28 cellular contexts compared by ENCODE assay signal in genomic region chr13:39675904-39676303, GRCh38.
"Had no signal": no experiment of that assay in that cellular context is flagged by ENCODE, and none has a peak within 500 bp of the region (broad histone marks: within the 10 kb centered on the region; RNA-seq: fewer than 3 reads in every experiment).

No MANE protein-coding gene starts in this region.

- FAIRE-seq: endothelial cell of umbilical vein had no signal

- H3K4me1 Mint-ChIP-seq: activated CD4-positive, alpha-beta memory T cell treated with anti-CD3 and anti-CD28 coated beads, Interleukin-2, amount 10 ng/mL, durations not matched to agents 7 days and 5 days; activated CD4-positive, alpha-beta T cell treated with anti-CD3 and anti-CD28 coated beads, Interleukin-2, amount 10 ng/mL, durations not matched to agents 24 days and 14 days; activated naive CD4-positive, alpha-beta T cell treated with anti-CD3 and anti-CD28 coated beads, Interleukin-2, amount 10 ng/mL, durations not matched to agents 7 days and 5 days; activated naive CD8-positive, alpha-beta T cell treated with anti-CD3 and anti-CD28 coated beads, Interleukin-2, amount 10 ng/mL, durations not matched to agents 7 days and 5 days; central memory CD8-positive, alpha-beta T cell; mesothelial cell of epicardium; nephron progenitor cell had no signal

- H3K27me3 ChIP-seq: dorsolateral prefrontal cortex, foreskin keratinocyte, neutrophil, pancreas, stomach, tibial artery, upper lobe of right lung had no signal

- H3K27ac ChIP-seq: coronary artery, dorsolateral prefrontal cortex, foreskin keratinocyte, left ventricle myocardium inferior, neutrophil, pancreas, prostate gland, stomach, tibial artery, upper lobe of right lung, WERI-Rb-1 had no signal

- H3K4me1 ChIP-seq: foreskin keratinocyte, prostate gland, tibial artery, upper lobe of right lung had no signal

- ATAC-seq: foreskin keratinocyte; stimulated activated naive B cell treated with anti-CD40 and anti-IgM and Interleukin-4, amounts not matched to agents 10 μg/mL and 1 μg/mL and 100 μg/mL, for 72 hours; upper lobe of right lung had no signal

- DNase-seq: activated CD4-positive, alpha-beta memory T cell treated with anti-CD3 and anti-CD28 coated beads, Interleukin-2, amount 10 ng/mL, durations not matched to agents 7 days and 5 days; activated CD4-positive, CD25-positive, alpha-beta regulatory T cell treated with anti-CD3 and anti-CD28 coated beads, Interleukin-2, amount 50 U/mL, for 72 hours; activated CD8-positive, alpha-beta memory T cell treated with anti-CD3 and anti-CD28 coated beads, Interleukin-2, amount 50 U/mL, for 48 hours; activated gamma-delta T cell; activated naive CD8-positive, alpha-beta T cell treated with anti-CD3 and anti-CD28 coated beads, Interleukin-2, amount 10 ng/mL, durations not matched to agents 7 days and 5 days; activated T-cell treated with anti-CD3 and anti-CD28 coated beads, Interleukin-2, amount 50 U/mL, for 24 hours; dorsolateral prefrontal cortex; effector memory CD4-positive, alpha-beta T cell; left ventricle myocardium inferior; nephron progenitor cell; pancreas; retina; stimulated activated naive B cell treated with anti-CD40 and anti-IgM and Interleukin-4, amounts not matched to agents 10 μg/mL and 1 μg/mL and 100 μg/mL, for 72 hours; stomach; T-helper 9 cell; tibial artery; upper lobe of right lung; WERI-Rb-1 had no signal

- H3K4me3 ChIP-seq: coronary artery, dorsolateral prefrontal cortex, left ventricle myocardium inferior, pancreas, prostate gland, stomach, tibial artery, upper lobe of right lung had no signal

- H3K27ac Mint-ChIP-seq: activated CD4-positive, alpha-beta memory T cell treated with anti-CD3 and anti-CD28 coated beads, Interleukin-2, amount 10 ng/mL, durations not matched to agents 7 days and 5 days; activated CD4-positive, alpha-beta T cell treated with anti-CD3 and anti-CD28 coated beads, Interleukin-2, amount 10 ng/mL, durations not matched to agents 24 days and 14 days; activated naive CD4-positive, alpha-beta T cell treated with anti-CD3 and anti-CD28 coated beads, Interleukin-2, amount 10 ng/mL, durations not matched to agents 7 days and 5 days; activated naive CD8-positive, alpha-beta T cell treated with anti-CD3 and anti-CD28 coated beads, Interleukin-2, amount 10 ng/mL, durations not matched to agents 7 days and 5 days; activated T-cell treated with anti-CD3 and anti-CD28 coated beads, Interleukin-2, amount 50 U/mL, for 24 hours; mesothelial cell of epicardium; nephron progenitor cell; stimulated activated naive B cell treated with anti-CD40 and anti-IgM and Interleukin-4, amounts not matched to agents 10 μg/mL and 1 μg/mL and 100 μg/mL, for 72 hours had no signal

- H3K36me3 ChIP-seq: prostate gland, WERI-Rb-1 had no signal

- H3K9me3 Mint-ChIP-seq: central memory CD8-positive, alpha-beta T cell; stimulated activated naive B cell treated with anti-CD40 and anti-IgM and Interleukin-4, amounts not matched to agents 10 μg/mL and 1 μg/mL and 100 μg/mL, for 72 hours had no signal

- H3K4me3 Mint-ChIP-seq: activated CD4-positive, alpha-beta memory T cell treated with anti-CD3 and anti-CD28 coated beads, Interleukin-2, amount 10 ng/mL, durations not matched to agents 7 days and 5 days; activated CD4-positive, alpha-beta T cell treated with anti-CD3 and anti-CD28 coated beads, Interleukin-2, amount 10 ng/mL, durations not matched to agents 24 days and 14 days; activated naive CD4-positive, alpha-beta T cell treated with anti-CD3 and anti-CD28 coated beads, Interleukin-2, amount 10 ng/mL, durations not matched to agents 7 days and 5 days; activated naive CD8-positive, alpha-beta T cell treated with anti-CD3 and anti-CD28 coated beads, Interleukin-2, amount 10 ng/mL, durations not matched to agents 7 days and 5 days; activated T-cell treated with anti-CD3 and anti-CD28 coated beads, Interleukin-2, amount 50 U/mL, for 24 hours; central memory CD8-positive, alpha-beta T cell; mesothelial cell of epicardium; naive B cell; nephron progenitor cell; stimulated activated naive B cell treated with anti-CD40 and anti-IgM and Interleukin-4, amounts not matched to agents 10 μg/mL and 1 μg/mL and 100 μg/mL, for 72 hours had no signal

- H3K27me3 Mint-ChIP-seq: activated CD4-positive, alpha-beta memory T cell treated with anti-CD3 and anti-CD28 coated beads, Interleukin-2, amount 10 ng/mL, durations not matched to agents 7 days and 5 days; activated CD4-positive, alpha-beta T cell treated with anti-CD3 and anti-CD28 coated beads, Interleukin-2, amount 10 ng/mL, durations not matched to agents 24 days and 14 days; activated naive CD4-positive, alpha-beta T cell treated with anti-CD3 and anti-CD28 coated beads, Interleukin-2, amount 10 ng/mL, durations not matched to agents 7 days and 5 days; activated naive CD8-positive, alpha-beta T cell treated with anti-CD3 and anti-CD28 coated beads, Interleukin-2, amount 10 ng/mL, durations not matched to agents 7 days and 5 days; activated T-cell treated with anti-CD3 and anti-CD28 coated beads, Interleukin-2, amount 50 U/mL, for 24 hours; central memory CD8-positive, alpha-beta T cell; naive B cell; stimulated activated naive B cell treated with anti-CD40 and anti-IgM and Interleukin-4, amounts not matched to agents 10 μg/mL and 1 μg/mL and 100 μg/mL, for 72 hours had no signal

- H3K9me3 ChIP-seq: neutrophil, pancreas, prostate gland, stomach, tibial artery, upper lobe of right lung had no signal
